ENCODE assay signal across 23 cellular contexts in the genomic region with DNA sequence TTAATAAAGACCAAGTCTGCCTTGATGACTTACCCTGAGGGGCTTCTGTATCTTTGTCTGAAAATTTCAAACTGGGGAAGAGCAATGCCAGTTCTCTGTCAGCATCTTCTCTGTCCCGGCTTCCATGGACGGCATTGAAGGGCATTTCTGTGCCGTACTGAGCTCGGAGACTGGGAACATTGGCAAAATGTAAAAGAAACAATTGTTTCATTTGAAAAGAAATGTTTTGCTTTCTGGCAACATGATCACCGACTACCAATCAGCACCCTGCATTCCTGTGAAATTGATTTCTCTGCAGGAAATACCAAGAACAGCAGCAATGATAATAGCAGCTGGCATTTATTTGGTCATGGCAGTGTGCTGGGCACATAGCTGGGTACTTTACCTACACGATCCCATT. TPM values are rescaled to one million over a fixed set of nuclear protein-coding genes. Genes with fewer than 3 reads are reported as not detected.
DNase-seq lines count a peak whose midpoint lies in the region; ATAC-seq, FAIRE-seq and TF ChIP-seq lines count a peak whose summit lies in the region.
"Had no signal": no experiment of that assay in that cellular context is flagged by ENCODE, and none has a peak within 500 bp of the region (broad histone marks: within the 10 kb centered on the region; RNA-seq: fewer than 3 reads in every experiment).

No MANE protein-coding gene starts in this region.

- H3K4me1 ChIP-seq in body of pancreas (peaks cover 4% of the 10 kb centered on the region), pancreas (no peaks in the 10 kb centered on the region), testis (peaks cover 8% of the 10 kb centered on the region)

- H3K27me3 ChIP-seq in body of pancreas (no peaks in the 10 kb centered on the region), pancreas (no peaks in the 10 kb centered on the region), testis (no peaks in the 10 kb centered on the region)
- H3K27me3 ChIP-seq: BLaER1 treated with 17β-estradiol and CSF1 and Interleukin-3, amounts not matched to agents 10 nM and 100 nM had no signal

- 57 to 61% methylated on average over 6 of the region's 6 CpGs for WGBS in body of pancreas, 2 donors
- 59 to 60% methylated on average over 6 of the region's 6 CpGs for WGBS in pancreas, 2 donors
- 56 to 57% methylated on average over 6 of the region's 6 CpGs for WGBS in testis, 2 donors

- H3K27ac ChIP-seq in body of pancreas: peak overlapping the region in 3 of 4 donors; percentile 26 to 52 (median 51)
- H3K27ac ChIP-seq in pancreas: peak overlapping the region in 1 of 4 donors; percentile 22
- H3K27ac ChIP-seq in testis: peak overlapping the region in 1 of 2 donors; percentile 42
- H3K27ac ChIP-seq: BLaER1 treated with 17β-estradiol and CSF1 and Interleukin-3, amounts not matched to agents 10 nM and 100 nM had no signal

- TF ChIP-seq POLR2A in body of pancreas (IDR thresholded peaks at IDR 0.05) (peak in 1 of 3 donors; percentile 21), testis (IDR thresholded peaks at IDR 0.05) (no peak)

- no peak for TF ChIP-seq CTCF in body of pancreas (IDR thresholded peaks at IDR 0.05)
- TF ChIP-seq CTCF in pancreas (IDR thresholded peaks at IDR 0.05): no peak
- TF ChIP-seq CTCF in testis (IDR thresholded peaks at IDR 0.05): no peak

- ATAC-seq in body of pancreas: peak; percentile 75
- peak in 3 of 4 donors; percentile 35 to 76 (median 38) for ATAC-seq in pancreas
- ATAC-seq in HG02623 (IDR thresholded peaks at IDR 0.05; ENCODE audit: unreplicated experiment): no peak
- ATAC-seq in HG03521 (IDR thresholded peaks at IDR 0.05; ENCODE audit: unreplicated experiment): no peak
- ATAC-seq: K562 had no signal

- H3K4me3 ChIP-seq in body of pancreas (no peak overlapping the region), pancreas (peak overlapping the region in 1 of 4 donors; percentile 5), testis (no peak overlapping the region)
- H3K4me3 ChIP-seq: BLaER1 treated with 17β-estradiol and CSF1 and Interleukin-3, amounts not matched to agents 10 nM and 100 nM; K562 had no signal

- intact Hi-C loops in body of pancreas (cut with DNase I): no loop called here
- intact Hi-C loops in pancreas (cut with DNase I): no loop called here
- intact Hi-C loops in testis (cut with DNase I; ENCODE audit: low total_unique reads): no loop called here

- no peak for FAIRE-seq in pancreas (lab: Jason Lieb, UNC)
- FAIRE-seq: D721Med, H54, HTR-8/SVneo, K562, RCC 7860 had no signal

- H3K36me3 ChIP-seq in body of pancreas (replicated peaks in 1 of 2; ENCODE audit: insufficient read depth in 1 of 2, low read depth in 2 of 2) (no peaks in the 10 kb centered on the region), pancreas (no peaks in the 10 kb centered on the region), testis (ENCODE audit: low read depth, missing control alignments) (no peaks in the 10 kb centered on the region)

- DNase-seq in body of pancreas: no peak
- DNase-seq in globus pallidus (ENCODE audit: low spot score): peak; percentile 63
- DNase-seq in pancreas: no peak
- DNase-seq in testis: peak; percentile 58
- DNase-seq in NCI-H2029 (lab: John Stamatoyannopoulos, UW): no peak
- DNase-seq: CD4-positive, alpha-beta T cell; Kasumi-1; NCI-H1105; NCI-H1436 treated with DMSO at 0.1 percent for 48 hours; NCI-H187 treated with DMSO at 0.1 percent for 48 hours; NCI-H446; NCI-H524 treated with DMSO at 0.1 percent for 48 hours; NCI-H774 had no signal

- H3K9me3 ChIP-seq in body of pancreas (peaks cover 0 to 8% (median 0%) of the 10 kb centered on the region in 3 donors), pancreas (no peaks in the 10 kb centered on the region), testis (no peaks in the 10 kb centered on the region)

RNA-seq across cellular contexts. Expression of a gene that starts 26.2 kb away (rescaled TPM):
- total RNA-seq in body of pancreas: 1 to 10 TPM in 1 of 2 donors, not detected in 1; 1.3 TPM
- total RNA-seq in pancreas: 1 to 10 TPM in 1 of 6 donors, under 1 TPM in 5; 0.47 to 1.8 (median 0.77) TPM
- polyA plus RNA-seq in pancreas: 1 to 10 TPM in 1 of 2 donors, under 1 TPM in 1; 0.91 to 3.5 TPM
- total RNA-seq in testis: 1 to 10 TPM; 3.2 to 8.0 TPM
- 11.5 TPM for polyA plus RNA-seq in testis (ENCODE audit: insufficient read depth, low read depth, low replicate concordance)
- total RNA-seq: A172, K562, M059J had no signal

RNA-seq across cellular contexts. Expression of a gene that starts 44.9 kb away (rescaled TPM):
- total RNA-seq in body of pancreas (10 to 100 TPM in 1 of 2 donors, 1 to 10 TPM in 1; 9.9 to 20.1 TPM), pancreas (10 to 100 TPM in 1 of 6 donors, 1 to 10 TPM in 5; 2.3 to 12.6 (median 5.6) TPM), testis (10 to 100 TPM; 21.7 to 35.7 TPM)
- polyA plus RNA-seq in pancreas (1 to 10 TPM; 2.8 to 5.3 TPM), testis (ENCODE audit: insufficient read depth, low read depth, low replicate concordance) (27.6 TPM)

Comparison
In these comparisons a context has a peak if more than half of its experiments do, and no peak if none do; other contexts are left out.
1. ATAC-seq: peak in body of pancreas (single experiment) and pancreas (3 of 4); none in HG02623 (single experiment) and HG03521 (single experiment).
2. DNase-seq: peak in globus pallidus (single experiment) and testis (single experiment); none in body of pancreas (0 of 4), pancreas (0 of 6) and NCI-H2029 (single experiment).